In the genomic region with DNA sequence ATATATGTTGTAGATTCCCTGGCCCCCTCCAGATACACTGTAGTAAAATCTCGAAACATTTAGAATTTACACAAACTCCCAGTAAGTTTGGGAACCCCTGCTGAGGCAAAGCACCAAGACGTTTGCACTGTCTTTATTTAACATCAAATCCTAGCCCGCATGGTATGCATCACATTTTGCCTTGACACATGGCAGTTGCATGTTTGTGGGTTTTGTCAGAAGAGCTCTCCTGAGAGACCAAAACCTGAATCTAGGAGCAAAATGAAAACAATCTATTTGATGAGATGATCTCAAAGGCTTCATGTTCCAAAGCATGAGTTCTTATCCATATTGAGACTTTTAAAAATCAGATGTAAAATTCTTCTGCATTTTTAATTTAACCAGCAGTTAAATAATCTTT, we compare ENCODE assay signal across 12 cellular contexts.
"Had no signal": no experiment of that assay in that cellular context is flagged by ENCODE, and none has a peak within 500 bp of the region (broad histone marks: within the 10 kb centered on the region; RNA-seq: fewer than 3 reads in every experiment).

No MANE protein-coding gene starts in this region.

- H3K27ac ChIP-seq: lower lobe of right lung, ovary, upper lobe of left lung had no signal

- DNase-seq: activated CD4-positive, alpha-beta T cell treated with anti-CD3 and anti-CD28 coated beads, Interleukin-2, amount 10 ng/mL, durations not matched to agents 7 days and 5 days; activated CD4-positive, CD25-positive, alpha-beta regulatory T cell; activated gamma-delta T cell treated with Interleukin-2 at 50 U/mL for 16 hours; activated naive CD8-positive, alpha-beta T cell treated with anti-CD3 and anti-CD28 coated beads for 36 hours; erythroblast; left colon; lower lobe of right lung; midbrain; ovary; stimulated activated CD4-positive, alpha-beta T cell treated with anti-CD3 and anti-CD28 coated beads, Interleukin-1b, Interleukin-23, amount 100 ng/mL, for 48 hours; stimulated activated naive CD8-positive, alpha-beta T cell treated with anti-CD3 and anti-CD28 coated beads, Interleukin-15, amount 100 ng/mL, for 72 hours; upper lobe of left lung had no signal

- H3K9me3 ChIP-seq: lower lobe of right lung, ovary, upper lobe of left lung had no signal

- H3K4me1 ChIP-seq: lower lobe of right lung, upper lobe of left lung had no signal

- H3K36me3 ChIP-seq: lower lobe of right lung, ovary, upper lobe of left lung had no signal

- H3K27me3 ChIP-seq: ovary, upper lobe of left lung had no signal

- H3K4me3 ChIP-seq: lower lobe of right lung, ovary, upper lobe of left lung had no signal
